ENCODE assay signal across 8 cellular contexts in the genomic region with DNA sequence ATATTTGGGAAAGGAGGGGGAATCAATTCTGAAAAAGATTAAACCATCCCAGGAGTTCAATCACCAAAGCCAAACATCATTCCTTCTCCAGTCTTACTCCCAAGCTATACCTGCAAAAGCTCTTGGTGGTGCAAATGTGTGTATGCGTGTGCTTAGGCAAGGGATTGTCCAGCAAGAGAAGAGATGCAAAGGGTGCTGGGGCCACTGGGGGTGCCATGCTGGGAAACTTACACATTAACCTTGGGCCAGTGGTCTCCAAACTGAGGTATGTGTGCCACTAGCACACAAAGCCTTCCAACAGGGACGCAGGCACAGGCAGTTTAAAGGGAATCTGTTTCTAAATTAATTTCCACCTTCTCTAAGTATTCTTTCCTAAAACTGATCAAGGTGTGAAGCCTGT.
"Had no signal": no experiment of that assay in that cellular context is flagged by ENCODE, and none has a peak within 500 bp of the region (broad histone marks: within the 10 kb centered on the region; RNA-seq: fewer than 3 reads in every experiment).

No MANE protein-coding gene starts in this region.

- H3K36me3 ChIP-seq: HAP-1 had no signal

- H3K27ac Mint-ChIP-seq: HFFc6 had no signal

- H3K9ac ChIP-seq: GM23248 had no signal

- H3K4me1 ChIP-seq: HAP-1 had no signal

- H2AFZ ChIP-seq: GM23248 had no signal

- H3K4me3 ChIP-seq: GM23248, HAP-1 had no signal

- ATAC-seq: HCT116 had no signal

- DNase-seq: GM23248, GOT3, H7, HFFc6, IMR-90 had no signal

- H3K27ac ChIP-seq: GM23248, HL-60 had no signal

- H3K4me3 Mint-ChIP-seq: HFFc6 had no signal

- H3K9me3 ChIP-seq: HAP-1 had no signal
